14 cellular contexts compared by ENCODE assay signal in the genomic region with DNA sequence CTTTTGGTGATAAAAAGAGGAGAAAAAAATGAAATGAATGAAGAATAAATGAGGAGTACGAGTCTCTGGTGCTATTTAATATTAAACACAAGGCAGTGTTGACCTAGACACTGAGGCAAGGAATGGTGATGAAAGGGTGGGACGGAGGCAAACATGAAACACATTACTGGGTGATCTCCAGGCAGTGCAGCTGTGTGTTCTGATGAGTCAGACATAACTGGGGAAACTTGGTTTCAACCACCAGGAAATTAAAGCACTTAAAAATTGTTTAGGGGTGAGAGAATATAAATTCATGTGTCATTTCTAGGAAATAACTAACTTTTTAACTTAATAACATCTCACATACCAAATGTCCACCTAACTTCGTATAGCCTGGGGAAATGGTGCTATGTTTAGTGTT. TPM values are rescaled to one million over a fixed set of nuclear protein-coding genes. Genes with fewer than 3 reads are reported as not detected.
DNase-seq lines count a peak whose midpoint lies in the region; ATAC-seq and TF ChIP-seq lines count a peak whose summit lies in the region.
"Had no signal": no experiment of that assay in that cellular context is flagged by ENCODE, and none has a peak within 500 bp of the region (broad histone marks: within the 10 kb centered on the region; RNA-seq: fewer than 3 reads in every experiment).

No MANE protein-coding gene starts in this region.

- H3K36me3 ChIP-seq in BJ (ENCODE audit: control insufficient read depth, insufficient read depth, low read length) (no peaks in the 10 kb centered on the region), left lung (no peaks in the 10 kb centered on the region)
- H3K36me3 ChIP-seq: colonic mucosa had no signal

- no peaks in the 10 kb centered on the region for H3K27me3 Mint-ChIP-seq in activated CD4-positive, alpha-beta memory T cell treated with anti-CD3 and anti-CD28 coated beads, Interleukin-2, amount 10 ng/mL, durations not matched to agents 7 days and 5 days

- H3K36me3 Mint-ChIP-seq in activated CD4-positive, alpha-beta memory T cell treated with anti-CD3 and anti-CD28 coated beads, Interleukin-2, amount 10 ng/mL, durations not matched to agents 7 days and 5 days (ENCODE audit: low read depth) = no peaks in the 10 kb centered on the region

- peaks cover 0 to 23% of the 10 kb centered on the region in 2 donors for H3K4me1 ChIP-seq in left lung
- H3K4me1 ChIP-seq: Caco-2, colonic mucosa had no signal

- no peak overlapping the region for H3K27ac Mint-ChIP-seq in activated CD4-positive, alpha-beta memory T cell treated with anti-CD3 and anti-CD28 coated beads, Interleukin-2, amount 10 ng/mL, durations not matched to agents 7 days and 5 days
- H3K27ac Mint-ChIP-seq: H9 had no signal

- no peaks in the 10 kb centered on the region for H3K9me3 ChIP-seq in left lung
- H3K9me3 ChIP-seq: Caco-2, colonic mucosa had no signal

- POLR2A ChIA-PET in BJ (lab: Charles Lee) = no interaction called here
- POLR2A ChIA-PET in activated CD4-positive, alpha-beta memory T cell treated with anti-CD3 and anti-CD28 coated beads, Interleukin-2, amount 10 ng/mL, durations not matched to agents 7 days and 5 days (lab: Charles Lee) = no interaction called here

- DNase-seq in BJ (ENCODE audit: low read depth) (peak; percentile 27), M059J (ENCODE audit: low read depth) (peak; percentile 71), brain pericyte (ENCODE audit: low read depth, low spot score) (peak; percentile 30), left lung (no peak), coronary artery (ENCODE audit: low spot score) (no peak)
- no peak for DNase-seq in activated CD4-positive, alpha-beta memory T cell treated with anti-CD3 and anti-CD28 coated beads, Interleukin-2, amount 10 ng/mL, durations not matched to agents 7 days and 5 days
- no peak for DNase-seq in stimulated activated naive CD8-positive, alpha-beta T cell treated with anti-CD3 and anti-CD28 coated beads, Interleukin-15, Interleukin-2, amounts not matched to agents 100 U/mL and 50 U/mL, for 24 hours
- DNase-seq: Caco-2, colonic mucosa, H9, kidney, NCI-H524 treated with DMSO at 0.1 percent for 48 hours had no signal

- peaks cover 19% of the 10 kb centered on the region for H3K4me1 Mint-ChIP-seq in activated CD4-positive, alpha-beta memory T cell treated with anti-CD3 and anti-CD28 coated beads, Interleukin-2, amount 10 ng/mL, durations not matched to agents 7 days and 5 days

- no peak overlapping the region for H3K27ac ChIP-seq in left lung
- no peak overlapping the region for H3K27ac ChIP-seq in coronary artery
- H3K27ac ChIP-seq: colonic mucosa had no signal

- H3K27me3 ChIP-seq in BJ (ENCODE audit: control insufficient read depth, insufficient read depth, low read length) (no peaks in the 10 kb centered on the region), left lung (no peaks in the 10 kb centered on the region)
- H3K27me3 ChIP-seq: colonic mucosa had no signal

- H3K4me3 ChIP-seq in BJ (ENCODE audit: low read depth, low read length) (no peak overlapping the region), left lung (no peak overlapping the region), coronary artery (no peak overlapping the region)
- H3K4me3 ChIP-seq: colonic mucosa had no signal

- CTCF ChIA-PET in BJ (lab: Yijun Ruan, JAX) = interaction anchor here (0.8 to 1.4 kb wide), 3 partner anchors 11 to 18 kb away, joined by 3 read pairs; no protein-coding TSS in a partner anchor
- CTCF ChIA-PET in activated CD4-positive, alpha-beta memory T cell treated with anti-CD3 and anti-CD28 coated beads, Interleukin-2, amount 10 ng/mL, durations not matched to agents 7 days and 5 days (lab: Charles Lee) = no interaction called here

- peaks cover 10% of the 10 kb centered on the region for H3K9me3 Mint-ChIP-seq in activated CD4-positive, alpha-beta memory T cell treated with anti-CD3 and anti-CD28 coated beads, Interleukin-2, amount 10 ng/mL, durations not matched to agents 7 days and 5 days
- H3K9me3 Mint-ChIP-seq: H9 had no signal

- no peak overlapping the region for H3K4me3 Mint-ChIP-seq in activated CD4-positive, alpha-beta memory T cell treated with anti-CD3 and anti-CD28 coated beads, Interleukin-2, amount 10 ng/mL, durations not matched to agents 7 days and 5 days
- H3K4me3 Mint-ChIP-seq: H9 had no signal

- TF ChIP-seq CTCF in BJ (IDR thresholded peaks at IDR 0.05; ENCODE audit: insufficient read depth, low read depth, low read length) = no peak
- TF ChIP-seq CTCF in left lung (IDR thresholded peaks at IDR 0.05) = no peak
- no peak for TF ChIP-seq CTCF in coronary artery (IDR thresholded peaks at IDR 0.05)

- intact Hi-C loops in left lung (cut with DNase I) = no loop called here

- ATAC-seq in left lung = peak; percentile 67
- no peak for ATAC-seq in HG02852 (IDR thresholded peaks at IDR 0.05; ENCODE audit: unreplicated experiment)
- no peak for ATAC-seq in stimulated activated naive CD8-positive, alpha-beta T cell treated with anti-CD3 and anti-CD28 coated beads, Interleukin-15, Interleukin-2, amounts not matched to agents 100 U/mL and 50 U/mL, for 24 hours

RNA-seq across cellular contexts. Expression of a gene that starts 19.7 kb away (rescaled TPM):
- polyA plus RNA-seq in BJ (2011; rRNA removed) = 0.06 and 0.12 TPM in 2 replicates
- not detected in 2 replicates for polyA minus RNA-seq in BJ (2011; rRNA and poly(A)+ RNA removed)
- 0.15 TPM in 2 replicates for total RNA-seq in M059J (2014; rRNA removed; shearing (Covaris generic))
- 1 to 10 TPM in 1 of 2 donors, under 1 TPM in 1; 0.15 to 4.8 TPM for total RNA-seq in left lung
- not detected for total RNA-seq in activated CD4-positive, alpha-beta memory T cell treated with anti-CD3 and anti-CD28 coated beads, Interleukin-2, amount 10 ng/mL, durations not matched to agents 7 days and 5 days
- total RNA-seq: Caco-2, posterior vena cava had no signal

RNA-seq across cellular contexts. Expression of a gene that starts 36.3 kb away (rescaled TPM):
- not detected in 2 replicates for polyA plus RNA-seq in BJ (2011; rRNA removed)
- not detected in 2 replicates for polyA minus RNA-seq in BJ (2011; rRNA and poly(A)+ RNA removed)
- total RNA-seq in M059J (2014; rRNA removed; shearing (Covaris generic)) = not detected in 2 replicates
- not detected for total RNA-seq in left lung
- not detected for total RNA-seq in activated CD4-positive, alpha-beta memory T cell treated with anti-CD3 and anti-CD28 coated beads, Interleukin-2, amount 10 ng/mL, durations not matched to agents 7 days and 5 days
- total RNA-seq: Caco-2, colonic mucosa, H9, posterior vena cava had no signal

RNA-seq across cellular contexts. Expression of a gene that starts 52.4 kb away (rescaled TPM):
- polyA plus RNA-seq in BJ (2011; rRNA removed) = 0.53 and 1.0 TPM in 2 replicates
- 0.21 TPM in 1 of 2 replicates, not detected in the other for polyA minus RNA-seq in BJ (2011; rRNA and poly(A)+ RNA removed)
- 5.7 and 5.8 TPM in 2 replicates for total RNA-seq in M059J (2014; rRNA removed; shearing (Covaris generic))
- 10 to 100 TPM in 1 of 2 donors, 1 to 10 TPM in 1; 4.1 to 39.0 TPM for total RNA-seq in left lung
- not detected for total RNA-seq in activated CD4-positive, alpha-beta memory T cell treated with anti-CD3 and anti-CD28 coated beads, Interleukin-2, amount 10 ng/mL, durations not matched to agents 7 days and 5 days
- total RNA-seq: Caco-2 had no signal

Comparison
In these comparisons a context has a peak if more than half of its experiments do, and no peak if none do; other contexts are left out.
1. DNase-seq: peak in BJ (single experiment), M059J (single experiment) and brain pericyte (single experiment); none in left lung (0 of 2), activated CD4-positive, alpha-beta memory T cell treated with anti-CD3 and anti-CD28 coated beads, Interleukin-2, amount 10 ng/mL, durations not matched to agents 7 days and 5 days (single experiment), stimulated activated naive CD8-positive, alpha-beta T cell treated with anti-CD3 and anti-CD28 coated beads, Interleukin-15, Interleukin-2, amounts not matched to agents 100 U/mL and 50 U/mL, for 24 hours (single experiment) and coronary artery (single experiment).